In genomic region chr5:160844177-160844576, GRCh38 we compare ENCODE assay signal across 10 cellular contexts. TPM values are rescaled to one million over a fixed set of nuclear protein-coding genes. Genes with fewer than 3 reads are reported as not detected.
"Had no signal": no experiment of that assay in that cellular context is flagged by ENCODE, and none has a peak within 500 bp of the region (broad histone marks: within the 10 kb centered on the region; RNA-seq: fewer than 3 reads in every experiment).

No MANE protein-coding gene starts in this region.

- H3K27ac Mint-ChIP-seq: HFFc6, IgD-negative memory B cell had no signal

- H3K27ac ChIP-seq: GM23248, KMS-11 had no signal

- DNase-seq: GM23248, GOT3, H7, HFFc6, KBM-7 had no signal

- FAIRE-seq: HTR-8/SVneo had no signal

- H3K36me3 ChIP-seq: HAP-1 had no signal

- H3K4me1 ChIP-seq: HAP-1 had no signal

- H3K4me2 ChIP-seq: KMS-11 had no signal

- H2AFZ ChIP-seq: GM23248 had no signal

- H3K9ac ChIP-seq: GM23248, KMS-11 had no signal

- H3K4me3 ChIP-seq: GM23248, HAP-1 had no signal

- H3K36me3 Mint-ChIP-seq: IgD-negative memory B cell had no signal

- ATAC-seq: HCT116 had no signal

- H3K9me3 ChIP-seq: HAP-1 had no signal

- H3K27me3 Mint-ChIP-seq: IgD-negative memory B cell had no signal

- H3K4me3 Mint-ChIP-seq: HFFc6, IgD-negative memory B cell had no signal

RNA-seq across cellular contexts. Expression of gene ATP10B, which starts 7.8 kb away (rescaled TPM):
- total RNA-seq: GM23248, HFFc6 had no signal
- polyA plus RNA-seq: GM23248 had no signal
